10 cellular contexts compared by ENCODE assay signal in the genomic region with DNA sequence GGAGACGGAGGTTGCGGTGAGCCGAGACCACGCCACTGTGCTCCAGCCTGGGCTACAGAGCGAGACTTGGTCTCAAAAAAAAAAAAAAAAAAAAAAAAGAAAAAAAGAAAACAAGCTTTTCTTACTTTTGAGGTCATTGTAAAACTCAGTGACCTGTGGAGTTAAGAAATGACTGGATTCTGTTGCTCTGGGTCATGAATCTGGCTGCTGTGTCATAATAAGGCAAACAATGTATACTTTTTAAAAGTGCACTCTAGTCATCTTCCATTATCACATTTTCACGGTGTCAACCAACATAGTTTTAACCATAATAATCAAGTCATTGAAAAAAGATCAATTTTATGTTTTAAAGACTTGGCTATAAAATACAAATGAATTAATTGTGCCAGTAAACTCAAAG.
"Had no signal": no experiment of that assay in that cellular context is flagged by ENCODE, and none has a peak within 500 bp of the region (broad histone marks: within the 10 kb centered on the region; RNA-seq: fewer than 3 reads in every experiment).

No MANE protein-coding gene starts in this region.

- DNase-seq: GM23248, GOT3, H7, Karpas-422, KBM-7 had no signal

- FAIRE-seq: HepG2 had no signal

- H3K9ac ChIP-seq: GM23248, KMS-11 had no signal

- ATAC-seq: HCT116, HepG2 had no signal

- H3K27ac ChIP-seq: GM23248, HL-60, KMS-11 had no signal

- H3K4me2 ChIP-seq: KMS-11 had no signal

- H2AFZ ChIP-seq: GM23248 had no signal

- H3K36me3 ChIP-seq: HAP-1 had no signal

- H3K9me3 ChIP-seq: HAP-1 had no signal

- H3K4me3 ChIP-seq: GM23248, HAP-1 had no signal
